Comparison of ENCODE assay signal across 23 cellular contexts in the genomic region with DNA sequence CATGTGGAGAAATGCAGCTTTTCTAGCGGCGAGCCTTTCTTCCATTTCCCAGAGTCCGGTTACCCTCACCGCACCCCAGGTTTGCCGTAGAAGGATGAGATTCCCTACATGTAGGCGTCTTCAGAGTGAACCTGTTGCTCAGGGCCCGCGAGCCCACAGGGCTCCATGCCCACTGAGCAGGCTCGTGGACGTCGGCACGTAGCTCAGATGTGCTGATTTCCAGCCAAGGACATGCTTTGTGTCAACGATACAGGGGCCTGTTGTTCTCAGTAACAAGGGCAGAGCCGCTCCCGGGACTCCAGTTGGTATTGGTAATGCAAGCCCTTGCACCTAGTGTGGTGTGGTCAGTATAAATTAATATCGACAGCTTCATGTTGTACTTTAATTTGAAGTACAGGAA.
DNase-seq lines count a peak whose midpoint lies in the region; ATAC-seq and TF ChIP-seq lines count a peak whose summit lies in the region.
"Had no signal": no experiment of that assay in that cellular context is flagged by ENCODE, and none has a peak within 500 bp of the region (broad histone marks: within the 10 kb centered on the region; RNA-seq: fewer than 3 reads in every experiment).

No MANE protein-coding gene starts in this region.

- peak overlapping the region; percentile 26 to 92 (median 80) for H3K27ac ChIP-seq in thyroid gland
- H3K27ac ChIP-seq: colonic mucosa, hepatocyte, lower lobe of right lung, parathyroid adenoma, Peyer's patch, skin epidermis, vagina had no signal

- H3K9me3 ChIP-seq in thyroid gland: no peaks in the 10 kb centered on the region
- H3K9me3 ChIP-seq: colonic mucosa, lower lobe of right lung, Peyer's patch, SK-N-SH, vagina had no signal

- H3K4me3 ChIP-seq in thyroid gland (replicated peaks in 1 of 3): no peak overlapping the region
- H3K4me3 ChIP-seq: colonic mucosa, hepatocyte, lower lobe of right lung, Peyer's patch, skin epidermis, vagina had no signal

- no peak overlapping the region for H3K27ac Mint-ChIP-seq in activated CD4-positive, alpha-beta T cell treated with anti-CD3 and anti-CD28 coated beads, Interleukin-2, amount 10 ng/mL, durations not matched to agents 24 days and 14 days
- H3K27ac Mint-ChIP-seq: stimulated activated naive CD8-positive, alpha-beta T cell treated with anti-CD3 and anti-CD28 coated beads, Interleukin-15, Interleukin-2, amounts not matched to agents 100 ng/mL and 50 ng/mL, for 24 hours had no signal

- no peak overlapping the region for H3K4me3 Mint-ChIP-seq in activated CD4-positive, alpha-beta T cell treated with anti-CD3 and anti-CD28 coated beads, Interleukin-2, amount 10 ng/mL, durations not matched to agents 24 days and 14 days
- H3K4me3 Mint-ChIP-seq: stimulated activated naive CD8-positive, alpha-beta T cell treated with anti-CD3 and anti-CD28 coated beads, Interleukin-15, Interleukin-2, amounts not matched to agents 100 ng/mL and 50 ng/mL, for 24 hours had no signal

- H3K36me3 ChIP-seq in thyroid gland: no peaks in the 10 kb centered on the region
- H3K36me3 ChIP-seq: colonic mucosa, lower lobe of right lung, Peyer's patch, vagina had no signal

- peaks cover 46% of the 10 kb centered on the region for H3K36me3 Mint-ChIP-seq in activated CD4-positive, alpha-beta T cell treated with anti-CD3 and anti-CD28 coated beads, Interleukin-2, amount 10 ng/mL, durations not matched to agents 24 days and 14 days (ENCODE audit: low read depth)

- peaks cover 18 to 37% of the 10 kb centered on the region in 2 donors for H3K4me1 ChIP-seq in thyroid gland
- H3K4me1 ChIP-seq: colonic mucosa, parathyroid adenoma, vagina had no signal

- no peaks in the 10 kb centered on the region for H3K27me3 Mint-ChIP-seq in activated CD4-positive, alpha-beta T cell treated with anti-CD3 and anti-CD28 coated beads, Interleukin-2, amount 10 ng/mL, durations not matched to agents 24 days and 14 days
- H3K27me3 Mint-ChIP-seq: stimulated activated naive CD8-positive, alpha-beta T cell treated with anti-CD3 and anti-CD28 coated beads, Interleukin-15, Interleukin-2, amounts not matched to agents 100 ng/mL and 50 ng/mL, for 24 hours had no signal

- no peaks in the 10 kb centered on the region for H3K27me3 ChIP-seq in thyroid gland
- H3K27me3 ChIP-seq: colonic mucosa, hepatocyte, Peyer's patch, vagina had no signal

- no peak for TF ChIP-seq CTCF in thyroid gland (IDR thresholded peaks at IDR 0.05)

- no peak for ATAC-seq in HG03520 (IDR thresholded peaks at IDR 0.05; ENCODE audit: unreplicated experiment)
- ATAC-seq: activated CD4-positive, CD25-positive, alpha-beta regulatory T cell treated with anti-CD3 and anti-CD28 coated beads, Interleukin-2, amount 50 U/mL, for 24 hours had no signal

- WGBS in thyroid gland, 2 donors: 56 to 61% methylated on average over 11 to 16 of the region's 16 CpGs

- H3K4me1 Mint-ChIP-seq in activated CD4-positive, alpha-beta T cell treated with anti-CD3 and anti-CD28 coated beads, Interleukin-2, amount 10 ng/mL, durations not matched to agents 24 days and 14 days: peaks cover 4% of the 10 kb centered on the region

- no peak for TF ChIP-seq POLR2A in thyroid gland (IDR thresholded peaks at IDR 0.05)

- intact Hi-C loops in activated CD4-positive, alpha-beta T cell treated with anti-CD3 and anti-CD28 coated beads, Interleukin-2, amount 10 ng/mL, durations not matched to agents 24 days and 14 days (cut with micrococcal nuclease): no loop called here
- intact Hi-C loops in head of caudate nucleus (cut with DNase I) (no loop called here), thyroid gland (cut with DNase I) (loop anchor here (10.0 kb wide), 1 partner anchor 140 kb away; no protein-coding TSS in a partner anchor)

- H3K9me3 Mint-ChIP-seq in activated CD4-positive, alpha-beta T cell treated with anti-CD3 and anti-CD28 coated beads, Interleukin-2, amount 10 ng/mL, durations not matched to agents 24 days and 14 days: no peaks in the 10 kb centered on the region

- DNase-seq in activated CD4-positive, alpha-beta T cell treated with anti-CD3 and anti-CD28 coated beads, Interleukin-2, amount 10 ng/mL, durations not matched to agents 24 days and 14 days: peak; percentile 54
- DNase-seq in activated CD4-positive, alpha-beta T cell treated with anti-CD3 and anti-CD28 coated beads, Interleukin-2, amount 50 U/mL, for 4 hours: no peak
- DNase-seq in head of caudate nucleus (peak in 40 of 42 donors; percentile 14 to 71 (median 40)), nucleus accumbens (lab: John Stamatoyannopoulos, UW) (peak in 36 of 56 donors; percentile 4 to 59 (median 31)), thyroid gland (peak; percentile 85 to 89), NCI-H1436 treated with DMSO at 0.1 percent for 48 hours (lab: John Stamatoyannopoulos, UW) (no peak), NCI-H1417 (lab: John Stamatoyannopoulos, UW) (no peak)
- DNase-seq: 8988T; activated CD8-positive, alpha-beta memory T cell treated with anti-CD3 and anti-CD28 coated beads for 24 hours; activated naive CD4-positive, alpha-beta T cell treated with anti-CD3 and anti-CD28 coated beads, Interleukin-2, amount 50 U/mL, for 16 hours; colonic mucosa; lower lobe of right lung; NCI-H2029; Peyer's patch; SK-N-SH; T1000 had no signal

Comparison
In these comparisons a context has a peak if more than half of its experiments do, and no peak if none do; other contexts are left out.
1. DNase-seq: peak in activated CD4-positive, alpha-beta T cell treated with anti-CD3 and anti-CD28 coated beads, Interleukin-2, amount 10 ng/mL, durations not matched to agents 24 days and 14 days (single experiment), head of caudate nucleus (40 of 42), nucleus accumbens (36 of 56) and thyroid gland (2 of 2); none in activated CD4-positive, alpha-beta T cell treated with anti-CD3 and anti-CD28 coated beads, Interleukin-2, amount 50 U/mL, for 4 hours (0 of 2), NCI-H1436 treated with DMSO at 0.1 percent for 48 hours (single experiment) and NCI-H1417 (0 of 3).